ENCODE assay signal across 17 cellular contexts in the genomic region with DNA sequence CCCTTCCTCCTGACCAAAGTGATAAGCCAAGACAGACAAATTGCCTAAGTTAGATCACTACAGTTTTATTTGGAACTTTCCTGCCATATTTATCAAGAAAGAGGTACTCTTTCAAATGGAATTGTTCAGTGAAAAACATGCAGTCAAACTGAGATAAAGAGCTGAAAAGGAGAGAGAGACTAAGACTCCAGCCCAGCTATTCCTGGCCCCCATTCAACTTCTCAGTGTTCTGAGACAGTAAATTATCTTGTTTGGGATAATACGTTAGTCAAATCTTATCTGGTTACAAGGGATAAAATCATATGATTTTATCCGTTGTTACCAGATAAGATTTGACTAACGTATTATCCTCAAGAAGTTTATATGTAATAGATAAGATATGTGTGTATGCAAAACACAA.
"Had no signal": no experiment of that assay in that cellular context is flagged by ENCODE, and none has a peak within 500 bp of the region (broad histone marks: within the 10 kb centered on the region; RNA-seq: fewer than 3 reads in every experiment).

No MANE protein-coding gene starts in this region.

- H3K4me3 ChIP-seq: SJSA1, SK-N-MC had no signal

- H3K4me1 ChIP-seq: SJSA1 had no signal

- H3K27me3 ChIP-seq: SJSA1 had no signal

- H3K36me3 ChIP-seq: SJSA1 had no signal

- DNase-seq: KBM-7, MV-4-11, NCI-H1048, NCI-H1105, NCI-H1436, NCI-H187, NCI-H2029, NCI-H2081 treated with DMSO at 0.1 percent for 48 hours, NCI-H2171 treated with DMSO at 0.1 percent for 48 hours, NCI-H524, NCI-H526 treated with DMSO at 0.1 percent for 48 hours, NCI-H748 treated with DMSO at 0.1 percent for 48 hours, Right ventricle myocardium superior, RPMI8226, SIG-M5 had no signal

- H3K9me3 ChIP-seq: SJSA1 had no signal
